Comparison of ENCODE assay signal across 1 cellular context in genomic region chr1:11806307-11806936, GRCh38.
TF ChIP-seq lines count a peak whose summit lies in the region.

No MANE protein-coding gene starts in this region.

TF ChIP-seq in H1, 55 proteins besides CTCF, POLR2A, EP300 and RAD21:
- no peak for TF ChIP-seq BRCA1 (IDR thresholded peaks at IDR 0.05; ENCODE audit: low read depth, low read length)
- peak; percentile 84 for TF ChIP-seq ASH2L (IDR thresholded peaks at IDR 0.05; ENCODE audit: low read length)
- TF ChIP-seq KDM5A (IDR thresholded peaks at IDR 0.05; ENCODE audit: low read length), result peak; percentile 62; the same call in 1 of the 2 replicates
- TF ChIP-seq PHF8 (conservative IDR thresholded peaks at IDR 0.05; ENCODE audit: low read depth, low read length), result peak; percentile 65
- peak; percentile 63 for TF ChIP-seq SAP30 (IDR thresholded peaks at IDR 0.05; ENCODE audit: insufficient read depth, insufficient replicate concordance, low read length)
